Comparison of ENCODE assay signal across 22 cellular contexts in genomic region chr18:58397385-58398132, GRCh38.
A peak's percentile ranks its signal among the peaks of the same experiment; 100 is the strongest.
DNase-seq lines count a peak whose midpoint lies in the region; ATAC-seq and TF ChIP-seq lines count a peak whose summit lies in the region.
"Had no signal": no experiment of that assay in that cellular context is flagged by ENCODE, and none has a peak within 500 bp of the region (broad histone marks: within the 10 kb centered on the region; RNA-seq: fewer than 3 reads in every experiment).

No MANE protein-coding gene starts in this region.

- H3K36me3 ChIP-seq in BLaER1 treated with 17β-estradiol and CSF1 and Interleukin-3, amounts not matched to agents 10 nM and 100 nM = peaks cover 0 to 39% (median 12%) of the 10 kb centered on the region in 11 experiments; a peak in 10 of 22 replicates
- no peaks in the 10 kb centered on the region for H3K36me3 ChIP-seq in osteoblast (ENCODE audit: insufficient read depth, low read length)

- H3K27me3 Mint-ChIP-seq in activated T-helper 17 cell treated with anti-CD3 and anti-CD28 coated beads, Interleukin-2, amount 50 U/mL, for 72 hours = no peaks in the 10 kb centered on the region

- DNase-seq in left lobe of liver (ENCODE audit: low spot score) (peak; percentile 31), osteoblast (ENCODE audit: insufficient read length, low spot score, missing footprints) (no peak)
- DNase-seq in activated CD8-positive, alpha-beta memory T cell treated with anti-CD3 and anti-CD28 coated beads for 24 hours = no peak
- DNase-seq: AML-193; Caco-2; DND-41; H7; KG1; NCI-H1092 treated with DMSO at 0.1 percent for 48 hours; NCI-H146; NCI-H2029; NCI-H2227 treated with DMSO at 0.1 percent for 48 hours; NCI-H510A; NK-92 treated with Interleukin-12 subunit alpha and Interleukin-12 subunit beta, amount 100 ng/mL, for 24 hours had no signal

- H3K9ac ChIP-seq in BLaER1 treated with 17β-estradiol and CSF1 and Interleukin-3, amounts not matched to agents 10 nM and 100 nM = no peak overlapping the region

- no peak overlapping the region for H2AFZ ChIP-seq in osteoblast (ENCODE audit: low read length)

- no peaks in the 10 kb centered on the region; a peak in 1 of 22 replicates for H3K27me3 ChIP-seq in BLaER1 treated with 17β-estradiol and CSF1 and Interleukin-3, amounts not matched to agents 10 nM and 100 nM
- no peaks in the 10 kb centered on the region for H3K27me3 ChIP-seq in osteoblast (ENCODE audit: insufficient read depth, low read length)

- no peak overlapping the region; a peak in 1 of 22 replicates for H3K27ac ChIP-seq in BLaER1 treated with 17β-estradiol and CSF1 and Interleukin-3, amounts not matched to agents 10 nM and 100 nM
- H3K27ac ChIP-seq in osteoblast (ENCODE audit: low read depth, low read length) = no peak overlapping the region
- H3K27ac ChIP-seq: HL-60 had no signal

- peaks cover 18 to 100% (median 81%) of the 10 kb centered on the region in 10 experiments for H3K4me1 ChIP-seq in BLaER1 treated with 17β-estradiol and CSF1 and Interleukin-3, amounts not matched to agents 10 nM and 100 nM
- H3K4me1 ChIP-seq in osteoblast (ENCODE audit: insufficient read depth, low read length) = peaks cover 26% of the 10 kb centered on the region
- H3K4me1 ChIP-seq: Caco-2 had no signal

- H3K79me2 ChIP-seq in osteoblast (ENCODE audit: insufficient read depth, low read length) = no peaks in the 10 kb centered on the region

- no peaks in the 10 kb centered on the region for H3K9me3 ChIP-seq in BLaER1 treated with 17β-estradiol and CSF1 and Interleukin-3, amounts not matched to agents 10 nM and 100 nM (replicated peaks in 1 of 11)
- H3K9me3 ChIP-seq in osteoblast (ENCODE audit: low read depth, low read length) = no peaks in the 10 kb centered on the region
- H3K9me3 ChIP-seq: Caco-2 had no signal

- H4K20me1 ChIP-seq in BLaER1 treated with 17β-estradiol and CSF1 and Interleukin-3, amounts not matched to agents 10 nM and 100 nM = no peaks in the 10 kb centered on the region; a peak in 1 of 22 replicates
- no peaks in the 10 kb centered on the region for H4K20me1 ChIP-seq in osteoblast (ENCODE audit: insufficient read depth, low read length)

- peaks cover 7% of the 10 kb centered on the region for H3K4me1 Mint-ChIP-seq in activated T-helper 17 cell treated with anti-CD3 and anti-CD28 coated beads, Interleukin-2, amount 50 U/mL, for 72 hours

- peak overlapping the region; percentile 62 for H3K27ac Mint-ChIP-seq in activated T-helper 17 cell treated with anti-CD3 and anti-CD28 coated beads, Interleukin-2, amount 50 U/mL, for 72 hours

- H3K9me3 Mint-ChIP-seq in activated T-helper 17 cell treated with anti-CD3 and anti-CD28 coated beads, Interleukin-2, amount 50 U/mL, for 72 hours = no peaks in the 10 kb centered on the region

- H3K4me3 ChIP-seq in BLaER1 treated with 17β-estradiol and CSF1 and Interleukin-3, amounts not matched to agents 10 nM and 100 nM = no peak overlapping the region
- H3K4me3 ChIP-seq in osteoblast (ENCODE audit: insufficient read depth, low read length) = no peak overlapping the region

- no peak for TF ChIP-seq CTCF in osteoblast (IDR thresholded peaks at IDR 0.05; ENCODE audit: extremely low read depth, low read depth, low read length)

- H3K4me2 ChIP-seq in BLaER1 treated with 17β-estradiol and CSF1 and Interleukin-3, amounts not matched to agents 10 nM and 100 nM = peak overlapping the region in 9 of 11 experiments; percentile 3 to 92 (median 76); a peak in 16 of 22 replicates
- no peak overlapping the region for H3K4me2 ChIP-seq in osteoblast (ENCODE audit: insufficient read depth, low read length)

- H3K36me3 Mint-ChIP-seq in activated T-helper 17 cell treated with anti-CD3 and anti-CD28 coated beads, Interleukin-2, amount 50 U/mL, for 72 hours (ENCODE audit: low read depth) = no peaks in the 10 kb centered on the region

- H3K4me3 Mint-ChIP-seq in activated T-helper 17 cell treated with anti-CD3 and anti-CD28 coated beads, Interleukin-2, amount 50 U/mL, for 72 hours = peak overlapping the region; percentile 24

- ATAC-seq in GM19468 (IDR thresholded peaks at IDR 0.05; ENCODE audit: extremely low read depth, unreplicated experiment) (peak; percentile 36), left lobe of liver (no peak), GM19455 (IDR thresholded peaks at IDR 0.05; ENCODE audit: unreplicated experiment) (no peak), GM21515 (IDR thresholded peaks at IDR 0.05; ENCODE audit: unreplicated experiment) (no peak)
- no peak for ATAC-seq in activated T-helper 17 cell treated with anti-CD3 and anti-CD28 coated beads, Interleukin-2, amount 50 U/mL, for 72 hours (replicated peaks)
- ATAC-seq: Panc1, SK-N-SH treated with all-trans-retinoic acid at 6 μM for 48 hours had no signal
